In genomic region chr3:50320853-50321145, GRCh38 we compare ENCODE assay signal across 8 cellular contexts. TPM values are rescaled to one million over a fixed set of nuclear protein-coding genes. Genes with fewer than 3 reads are reported as not detected.
A peak's percentile ranks its signal among the peaks of the same experiment; 100 is the strongest.
DNase-seq lines count a peak whose midpoint lies in the region; ATAC-seq and TF ChIP-seq lines count a peak whose summit lies in the region.

No MANE protein-coding gene starts in this region.

- BruUV-seq in OCI-LY7 (replicated peaks; lab: Mats Ljungman, UMichigan): no TSS peak

- peak overlapping the region; percentile 51 for H3K27ac ChIP-seq in OCI-LY7 (ENCODE audit: low read depth, low read length, poor library complexity, severe bottlenecking)
- H3K27ac ChIP-seq in esophagus (ENCODE audit: low read depth in 2 of 2, low read length in 1 of 2): peak overlapping the region; percentile 82 to 89
- H3K27ac ChIP-seq in psoas muscle: peak overlapping the region; percentile 93

- peaks cover 19% of the 10 kb centered on the region; the same call in 1 of the 2 replicates for H3K36me3 ChIP-seq in OCI-LY7 (ENCODE audit: insufficient read depth, low read length)
- H3K36me3 ChIP-seq in esophagus (ENCODE audit: control insufficient read depth in 2 of 2, insufficient read depth in 2 of 2, low read length in 1 of 2): peaks cover 0 to 13% of the 10 kb centered on the region in 2 donors
- H3K36me3 ChIP-seq in psoas muscle (ENCODE audit: insufficient read depth in 1 of 2, low read depth in 1 of 2): peaks cover 0 to 53% of the 10 kb centered on the region in 2 donors

- no peaks in the 10 kb centered on the region for H4K20me1 ChIP-seq in OCI-LY7 (ENCODE audit: insufficient read depth, low read length)

- peak overlapping the region; percentile 59 for H2AFZ ChIP-seq in OCI-LY7 (ENCODE audit: low read length)

- TF ChIP-seq CTCF in OCI-LY7 (conservative IDR thresholded peaks at IDR 0.05; ENCODE audit: low read length) (no peak), psoas muscle (IDR thresholded peaks at IDR 0.05) (no peak)

- POLR2A ChIA-PET in OCI-LY7 (lab: Charles Lee): interaction anchor here (0.9 to 1.1 kb wide), 2 partner anchors 13 to 16 kb away, joined by 5 to 6 read pairs; no protein-coding TSS in a partner anchor

- DNase-seq in OCI-LY7 (ENCODE audit: low spot score) (no peak), psoas muscle (no peak), NCI-H446 treated with DMSO at 0.1 percent for 48 hours (lab: John Stamatoyannopoulos, UW) (no peak)
- no peak for DNase-seq in activated effector memory CD4-positive, alpha-beta T cell treated with anti-CD3 and anti-CD28 coated beads, Interleukin-2, amount 50 U/mL, for 16 hours
- no peak for DNase-seq in stimulated activated CD4-positive, alpha-beta T cell treated with anti-CD3 and anti-CD28 coated beads, Interleukin-2, amount 100 ng/mL, for 24 hours

- CTCF ChIA-PET in OCI-LY7 (lab: Charles Lee; ENCODE audit: unreplicated experiment): interaction anchor here (0.6 kb wide), 1 partner anchor 28 kb away, joined by 3 read pairs; no protein-coding TSS in a partner anchor

- no peaks in the 10 kb centered on the region for H3K79me2 ChIP-seq in OCI-LY7 (ENCODE audit: insufficient read depth, low read depth, low read length)

- WGBS in esophagus, 2 donors: 0% methylated on average over 19 to 22 of the region's 22 CpGs
- 0 to 1% (median 0%) methylated on average over 12 to 22 of the region's 22 CpGs for WGBS in psoas muscle, 3 donors

- H3K4me3 ChIP-seq in OCI-LY7 (ENCODE audit: low read depth, low read length, poor library complexity, severe bottlenecking) (peak overlapping the region; percentile 72), esophagus (ENCODE audit: low read depth in 1 of 2, low read length in 2 of 2) (peak overlapping the region; percentile 67 to 83), psoas muscle (peak overlapping the region; percentile 90)

- H3K27me3 ChIP-seq in esophagus (ENCODE audit: control insufficient read depth in 1 of 2, insufficient read depth in 2 of 2, low read length in 2 of 2): no peaks in the 10 kb centered on the region
- H3K27me3 ChIP-seq in psoas muscle (ENCODE audit: insufficient read depth in 3 of 3, low read length in 2 of 3): no peaks in the 10 kb centered on the region

- H3K9me3 ChIP-seq in OCI-LY7 (ENCODE audit: low read length) (no peaks in the 10 kb centered on the region), esophagus (ENCODE audit: control insufficient read depth in 2 of 2, insufficient read depth in 1 of 2, low read depth in 1 of 2, low read length in 1 of 2) (no peaks in the 10 kb centered on the region), psoas muscle (no peaks in the 10 kb centered on the region)

- H3K4me2 ChIP-seq in OCI-LY7 (ENCODE audit: low read length): peak overlapping the region; percentile 73

- no peaks in the 10 kb centered on the region for H3K9me2 ChIP-seq in OCI-LY7 (ENCODE audit: insufficient read depth, low read length)

- peak; percentile 23 for ATAC-seq in GM18517 (IDR thresholded peaks at IDR 0.05; ENCODE audit: unreplicated experiment)
- no peak for ATAC-seq in psoas muscle
- ATAC-seq in HG03139 (IDR thresholded peaks at IDR 0.05; ENCODE audit: unreplicated experiment): no peak

- H3K4me1 ChIP-seq in OCI-LY7 (ENCODE audit: insufficient read depth, low read length, poor library complexity, severe bottlenecking): peaks cover 49% of the 10 kb centered on the region
- H3K4me1 ChIP-seq in esophagus (ENCODE audit: control insufficient read depth in 2 of 2, insufficient read depth in 2 of 2, low read length in 1 of 2): peaks cover 0 to 36% of the 10 kb centered on the region in 2 donors
- peaks cover 54% of the 10 kb centered on the region for H3K4me1 ChIP-seq in psoas muscle

- intact Hi-C loops in OCI-LY7 (cut with micrococcal nuclease; ENCODE audit: unreplicated experiment): loop anchor here (5.0 kb wide), 1 partner anchor 93 kb away; no protein-coding TSS in a partner anchor
- intact Hi-C loops in psoas muscle (cut with DNase I): no loop called here

RNA-seq across cellular contexts. Expression of gene HYAL2, which starts 1.7 kb away (rescaled TPM):
- total RNA-seq in OCI-LY7 (2014; rRNA removed; shearing (Covaris generic)): 15.3 and 19.7 TPM in 2 replicates
- 7.6 and 7.7 TPM in 2 replicates for total RNA-seq in OCI-LY7 (2022)
- 10 to 100 TPM; 25.6 to 43.1 TPM for polyA plus RNA-seq in esophagus
- total RNA-seq in psoas muscle: 10 to 100 TPM; 20.6 to 42.8 (median 25.6) TPM
- 10 to 100 TPM; 25.3 to 61.7 (median 41.8) TPM for polyA plus RNA-seq in psoas muscle

RNA-seq across cellular contexts. Expression of gene TUSC2, which starts 7.2 kb away (rescaled TPM):
- 24.5 and 26.9 TPM in 2 replicates for total RNA-seq in OCI-LY7 (2014; rRNA removed; shearing (Covaris generic))
- total RNA-seq in OCI-LY7 (2022): 20.2 and 20.4 TPM in 2 replicates
- 10 to 100 TPM; 14.2 to 34.6 TPM for polyA plus RNA-seq in esophagus
- 10 to 100 TPM; 31.5 to 43.6 (median 33.7) TPM for total RNA-seq in psoas muscle
- polyA plus RNA-seq in psoas muscle: 100 to 1,000 TPM in 1 of 3 donors, 10 to 100 TPM in 2; 38.0 to 100 (median 84.9) TPM

RNA-seq across cellular contexts. Expression of gene HYAL1, which starts 17.4 kb away (rescaled TPM):
- 0.85 and 2.8 TPM in 2 replicates for total RNA-seq in OCI-LY7 (2014; rRNA removed; shearing (Covaris generic))
- 0.33 and 0.36 TPM in 2 replicates for total RNA-seq in OCI-LY7 (2022)
- polyA plus RNA-seq in esophagus: 1 to 10 TPM; 3.2 to 4.2 TPM
- total RNA-seq in psoas muscle: 10 to 100 TPM in 3 of 4 donors, 1 to 10 TPM in 1; 8.5 to 20.8 (median 13.7) TPM
- polyA plus RNA-seq in psoas muscle: 10 to 100 TPM in 2 of 3 donors, 1 to 10 TPM in 1; 9.5 to 15.1 (median 13.8) TPM

RNA-seq across cellular contexts. Expression of gene RASSF1, which starts 19.8 kb away (rescaled TPM):
- total RNA-seq in OCI-LY7 (2014; rRNA removed; shearing (Covaris generic)): 35.8 and 36.0 TPM in 2 replicates
- total RNA-seq in OCI-LY7 (2022): 33.0 and 33.9 TPM in 2 replicates
- polyA plus RNA-seq in esophagus: 10 to 100 TPM; 15.0 to 20.3 TPM
- total RNA-seq in psoas muscle: 10 to 100 TPM; 10.1 to 24.2 (median 14.9) TPM
- 10 to 100 TPM; 33.3 to 84.5 (median 37.9) TPM for polyA plus RNA-seq in psoas muscle

RNA-seq across cellular contexts. Expression of gene HYAL3, which starts 21.6 kb away (rescaled TPM):
- 1.2 and 2.7 TPM in 2 replicates for total RNA-seq in OCI-LY7 (2014; rRNA removed; shearing (Covaris generic))
- total RNA-seq in OCI-LY7 (2022) (3.5 and 4.4 TPM in 2 replicates), psoas muscle (1 to 10 TPM in 1 of 4 donors, under 1 TPM in 3; 0.28 to 2.1 (median 0.65) TPM)
- polyA plus RNA-seq in esophagus (1 to 10 TPM; 3.4 to 5.1 TPM), psoas muscle (1 to 10 TPM in 2 of 3 donors, under 1 TPM in 1; 0.23 to 3.4 (median 1.2) TPM)
